In genomic region chr3:2236203-2236602, GRCh38 we compare ENCODE assay signal across 5 cellular contexts.
"Had no signal": no experiment of that assay in that cellular context is flagged by ENCODE, and none has a peak within 500 bp of the region (broad histone marks: within the 10 kb centered on the region; RNA-seq: fewer than 3 reads in every experiment).

No MANE protein-coding gene starts in this region.

- DNase-seq: H9, HCEC 1CT, HFFc6, KBM-7 had no signal

- H3K4me3 ChIP-seq: GM23338 had no signal

- ATAC-seq: GM23338 had no signal
